Comparison of ENCODE assay signal across 1 cellular context in the genomic region with DNA sequence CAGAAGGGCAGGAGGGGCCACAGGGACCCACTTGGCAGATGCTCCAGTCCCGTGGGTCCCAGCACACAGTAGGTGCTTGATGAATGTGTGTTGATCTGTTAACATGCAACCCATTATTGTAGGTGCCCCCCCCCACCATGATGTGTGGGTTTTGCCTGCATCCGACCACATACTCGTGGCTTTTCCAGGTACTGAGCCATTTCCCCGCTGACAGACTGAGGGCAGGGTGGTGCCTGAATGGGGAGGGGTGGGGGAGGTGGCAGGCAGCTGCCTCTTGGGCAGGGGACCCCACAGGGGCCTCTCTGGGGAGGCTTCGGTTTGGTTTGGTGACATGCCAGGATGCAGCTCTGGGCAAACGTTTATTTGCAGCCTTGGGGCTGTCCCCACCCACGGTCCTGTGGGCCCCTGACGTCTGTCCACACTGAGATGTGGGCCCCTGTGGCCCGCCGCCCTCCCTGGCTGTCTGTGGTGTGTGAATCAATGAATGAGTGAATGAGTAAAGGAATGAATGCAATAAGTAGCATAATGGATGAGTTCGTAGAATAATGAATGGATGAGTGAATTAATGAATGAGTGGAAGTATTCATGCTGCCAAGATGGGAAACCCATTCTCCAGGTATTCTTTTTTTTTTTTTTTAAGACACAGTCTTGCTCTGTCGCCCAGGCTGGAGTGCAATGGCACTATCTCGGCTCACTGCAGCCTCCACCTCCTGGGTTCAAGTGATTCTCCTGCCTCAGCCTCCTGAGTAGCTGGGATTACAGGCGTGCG.
TF ChIP-seq lines count a peak whose summit lies in the region.

No MANE protein-coding gene starts in this region.

TF ChIP-seq in GM23338, 12 proteins besides CTCF, POLR2A, EP300 and RAD21 (continued from another document):
- no peak for TF ChIP-seq ZNF114 (CRISPR knock-in tag; IDR thresholded peaks at IDR 0.05)
- no peak for TF ChIP-seq ZNF331 (CRISPR knock-in tag; IDR thresholded peaks at IDR 0.05; ENCODE audit: low read depth)
- TF ChIP-seq EZH2 (IDR thresholded peaks at IDR 0.05; ENCODE audit: low read depth, unreplicated experiment) = no peak
- no peak for TF ChIP-seq REST (IDR thresholded peaks at IDR 0.05; ENCODE audit: unreplicated experiment)
- TF ChIP-seq, protein P1, sequence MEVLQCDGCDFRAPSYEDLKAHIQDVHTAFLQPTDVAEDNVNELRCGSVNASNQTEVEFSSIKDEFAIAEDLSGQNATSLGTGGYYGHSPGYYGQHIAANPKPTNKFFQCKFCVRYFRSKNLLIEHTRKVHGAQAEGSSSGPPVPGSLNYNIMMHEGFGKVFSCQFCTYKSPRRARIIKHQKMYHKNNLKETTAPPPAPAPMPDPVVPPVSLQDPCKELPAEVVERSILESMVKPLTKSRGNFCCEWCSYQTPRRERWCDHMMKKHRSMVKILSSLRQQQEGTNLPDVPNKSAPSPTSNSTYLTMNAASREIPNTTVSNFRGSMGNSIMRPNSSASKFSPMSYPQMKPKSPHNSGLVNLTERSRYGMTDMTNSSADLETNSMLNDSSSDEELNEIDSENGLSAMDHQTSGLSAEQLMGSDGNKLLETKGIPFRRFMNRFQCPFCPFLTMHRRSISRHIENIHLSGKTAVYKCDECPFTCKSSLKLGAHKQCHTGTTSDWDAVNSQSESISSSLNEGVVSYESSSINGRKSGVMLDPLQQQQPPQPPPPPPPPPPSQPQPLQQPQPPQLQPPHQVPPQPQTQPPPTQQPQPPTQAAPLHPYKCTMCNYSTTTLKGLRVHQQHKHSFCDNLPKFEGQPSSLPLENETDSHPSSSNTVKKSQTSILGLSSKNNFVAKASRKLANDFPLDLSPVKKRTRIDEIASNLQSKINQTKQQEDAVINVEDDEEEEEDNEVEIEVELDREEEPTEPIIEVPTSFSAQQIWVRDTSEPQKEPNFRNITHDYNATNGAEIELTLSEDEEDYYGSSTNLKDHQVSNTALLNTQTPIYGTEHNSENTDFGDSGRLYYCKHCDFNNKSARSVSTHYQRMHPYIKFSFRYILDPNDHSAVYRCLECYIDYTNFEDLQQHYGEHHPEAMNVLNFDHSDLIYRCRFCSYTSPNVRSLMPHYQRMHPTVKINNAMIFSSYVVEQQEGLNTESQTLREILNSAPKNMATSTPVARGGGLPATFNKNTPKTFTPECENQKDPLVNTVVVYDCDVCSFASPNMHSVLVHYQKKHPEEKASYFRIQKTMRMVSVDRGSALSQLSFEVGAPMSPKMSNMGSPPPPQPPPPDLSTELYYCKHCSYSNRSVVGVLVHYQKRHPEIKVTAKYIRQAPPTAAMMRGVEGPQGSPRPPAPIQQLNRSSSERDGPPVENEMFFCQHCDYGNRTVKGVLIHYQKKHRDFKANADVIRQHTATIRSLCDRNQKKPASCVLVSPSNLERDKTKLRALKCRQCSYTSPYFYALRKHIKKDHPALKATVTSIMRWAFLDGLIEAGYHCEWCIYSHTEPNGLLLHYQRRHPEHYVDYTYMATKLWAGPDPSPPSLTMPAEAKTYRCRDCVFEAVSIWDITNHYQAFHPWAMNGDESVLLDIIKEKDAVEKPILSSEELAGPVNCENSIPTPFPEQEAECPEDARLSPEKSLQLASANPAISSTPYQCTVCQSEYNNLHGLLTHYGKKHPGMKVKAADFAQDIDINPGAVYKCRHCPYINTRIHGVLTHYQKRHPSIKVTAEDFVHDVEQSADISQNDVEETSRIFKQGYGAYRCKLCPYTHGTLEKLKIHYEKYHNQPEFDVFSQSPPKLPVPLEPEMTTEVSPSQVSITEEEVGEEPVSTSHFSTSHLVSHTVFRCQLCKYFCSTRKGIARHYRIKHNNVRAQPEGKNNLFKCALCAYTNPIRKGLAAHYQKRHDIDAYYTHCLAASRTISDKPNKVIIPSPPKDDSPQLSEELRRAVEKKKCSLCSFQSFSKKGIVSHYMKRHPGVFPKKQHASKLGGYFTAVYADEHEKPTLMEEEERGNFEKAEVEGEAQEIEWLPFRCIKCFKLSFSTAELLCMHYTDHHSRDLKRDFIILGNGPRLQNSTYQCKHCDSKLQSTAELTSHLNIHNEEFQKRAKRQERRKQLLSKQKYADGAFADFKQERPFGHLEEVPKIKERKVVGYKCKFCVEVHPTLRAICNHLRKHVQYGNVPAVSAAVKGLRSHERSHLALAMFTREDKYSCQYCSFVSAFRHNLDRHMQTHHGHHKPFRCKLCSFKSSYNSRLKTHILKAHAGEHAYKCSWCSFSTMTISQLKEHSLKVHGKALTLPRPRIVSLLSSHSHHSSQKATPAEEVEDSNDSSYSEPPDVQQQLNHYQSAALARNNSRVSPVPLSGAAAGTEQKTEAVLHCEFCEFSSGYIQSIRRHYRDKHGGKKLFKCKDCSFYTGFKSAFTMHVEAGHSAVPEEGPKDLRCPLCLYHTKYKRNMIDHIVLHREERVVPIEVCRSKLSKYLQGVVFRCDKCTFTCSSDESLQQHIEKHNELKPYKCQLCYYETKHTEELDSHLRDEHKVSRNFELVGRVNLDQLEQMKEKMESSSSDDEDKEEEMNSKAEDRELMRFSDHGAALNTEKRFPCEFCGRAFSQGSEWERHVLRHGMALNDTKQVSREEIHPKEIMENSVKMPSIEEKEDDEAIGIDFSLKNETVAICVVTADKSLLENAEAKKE (CRISPR knock-in tag; IDR thresholded peaks at IDR 0.05) = no peak
- TF ChIP-seq JUNB (IDR thresholded peaks at IDR 0.05; ENCODE audit: unreplicated experiment) = no peak
- no peak for TF ChIP-seq POLR2AphosphoS5 (IDR thresholded peaks at IDR 0.05; ENCODE audit: low read depth)
- TF ChIP-seq STAT1 (IDR thresholded peaks at IDR 0.05; ENCODE audit: unreplicated experiment) = no peak
- no peak for TF ChIP-seq CREB1 (CRISPR knock-in tag; IDR thresholded peaks at IDR 0.05; ENCODE audit: low read depth)
- no peak for TF ChIP-seq NANOG (IDR thresholded peaks at IDR 0.05; ENCODE audit: borderline replicate concordance)
- no peak for TF ChIP-seq EZH2phosphoT487 (IDR thresholded peaks at IDR 0.05; ENCODE audit: unreplicated experiment)
